ENCODE assay signal across 17 cellular contexts in genomic region chr1:235861857-235862256, GRCh38. TPM values are rescaled to one million over a fixed set of nuclear protein-coding genes. Genes with fewer than 3 reads are reported as not detected.
DNase-seq lines count a peak whose midpoint lies in the region; ATAC-seq and TF ChIP-seq lines count a peak whose summit lies in the region.
"Had no signal": no experiment of that assay in that cellular context is flagged by ENCODE, and none has a peak within 500 bp of the region (broad histone marks: within the 10 kb centered on the region; RNA-seq: fewer than 3 reads in every experiment).

No MANE protein-coding gene starts in this region.

- H3K27me3 Mint-ChIP-seq in activated CD4-positive, alpha-beta memory T cell treated with anti-CD3 and anti-CD28 coated beads for 36 hours = no peaks in the 10 kb centered on the region
- H3K27me3 Mint-ChIP-seq in activated CD4-positive, alpha-beta memory T cell treated with anti-CD3 and anti-CD28 coated beads, Interleukin-2, amount 10 ng/mL, durations not matched to agents 7 days and 5 days = no peaks in the 10 kb centered on the region
- H3K27me3 Mint-ChIP-seq in CD8-positive, alpha-beta memory T cell = peaks cover 0 to 2% of the 10 kb centered on the region in 2 donors
- no peaks in the 10 kb centered on the region for H3K27me3 Mint-ChIP-seq in activated naive CD8-positive, alpha-beta T cell
- no peaks in the 10 kb centered on the region for H3K27me3 Mint-ChIP-seq in natural killer cell (ENCODE audit: low read depth in 2 of 2)
- H3K27me3 Mint-ChIP-seq: CD4-positive, alpha-beta T cell had no signal

- H3K27me3 ChIP-seq in CD8-positive, alpha-beta memory T cell (ENCODE audit: insufficient read depth, low read length, poor library complexity, severe bottlenecking) = no peaks in the 10 kb centered on the region
- H3K27me3 ChIP-seq in MM.1S (replicated peaks; ENCODE audit: insufficient read depth, low read length) = no peaks in the 10 kb centered on the region

- peaks cover 48% of the 10 kb centered on the region for H3K4me1 ChIP-seq in CD8-positive, alpha-beta memory T cell (ENCODE audit: insufficient read depth, low read length)
- H3K4me1 ChIP-seq in MM.1S (ENCODE audit: low read length) = no peaks in the 10 kb centered on the region

- no peaks in the 10 kb centered on the region for H4K20me1 ChIP-seq in MM.1S (ENCODE audit: insufficient read depth, low read length)

- intact Hi-C loops in activated CD4-positive, alpha-beta memory T cell treated with anti-CD3 and anti-CD28 coated beads for 36 hours (cut with micrococcal nuclease) = no loop called here
- intact Hi-C loops in natural killer cell (cut with micrococcal nuclease) = loop anchor here (10.0 kb wide), 2 partner anchors 357 to 933 kb away; partner anchors contain the start of genes B3GALNT2 and MTR

- no peaks in the 10 kb centered on the region for H3K36me3 ChIP-seq in CD8-positive, alpha-beta memory T cell (ENCODE audit: insufficient read depth, low read length)
- no peaks in the 10 kb centered on the region for H3K36me3 ChIP-seq in MM.1S (replicated peaks; ENCODE audit: insufficient read depth, low read length)

- H3K4me3 Mint-ChIP-seq in activated CD4-positive, alpha-beta memory T cell treated with anti-CD3 and anti-CD28 coated beads for 36 hours = no peak overlapping the region
- H3K4me3 Mint-ChIP-seq in activated CD4-positive, alpha-beta memory T cell treated with anti-CD3 and anti-CD28 coated beads, Interleukin-2, amount 10 ng/mL, durations not matched to agents 7 days and 5 days = no peak overlapping the region
- H3K4me3 Mint-ChIP-seq in CD8-positive, alpha-beta memory T cell = peak overlapping the region in 6 of 7 donors; percentile 3 to 98 (median 88)
- H3K4me3 Mint-ChIP-seq in activated naive CD8-positive, alpha-beta T cell = peak overlapping the region; percentile 12
- no peak overlapping the region for H3K4me3 Mint-ChIP-seq in natural killer cell
- H3K4me3 Mint-ChIP-seq: CD4-positive, alpha-beta T cell had no signal

- H3K79me2 ChIP-seq in MM.1S (ENCODE audit: low read length) = peaks cover 17% of the 10 kb centered on the region

- ATAC-seq in natural killer cell (no peak), GM19397 (IDR thresholded peaks at IDR 0.05; ENCODE audit: unreplicated experiment) (no peak)
- ATAC-seq: A549, PC-3, Right ventricle myocardium inferior had no signal

- H3K4me2 ChIP-seq in MM.1S (ENCODE audit: low read depth, low read length) = no peak overlapping the region
- H3K4me2 ChIP-seq: A549 had no signal

- H3K9me2 ChIP-seq in MM.1S (replicated peaks; ENCODE audit: insufficient read depth, low read length) = no peaks in the 10 kb centered on the region

- TF ChIP-seq CTCF in natural killer cell (IDR thresholded peaks at IDR 0.05) (no peak), MM.1S (IDR thresholded peaks at IDR 0.05; ENCODE audit: low read length) (no peak)

- DNase-seq in activated CD4-positive, alpha-beta memory T cell treated with anti-CD3 and anti-CD28 coated beads for 36 hours = no peak
- no peak for DNase-seq in activated CD4-positive, alpha-beta memory T cell treated with anti-CD3 and anti-CD28 coated beads, Interleukin-2, amount 10 ng/mL, durations not matched to agents 7 days and 5 days
- no peak for DNase-seq in CD8-positive, alpha-beta memory T cell
- DNase-seq in natural killer cell (no peak), hypothalamus (lab: John Stamatoyannopoulos, UW) (no peak), MM.1S (no peak)
- DNase-seq: CD4-positive, alpha-beta T cell; DND-41; GDM1; GM23248; NCI-H1105; NCI-H1694 treated with DMSO at 0.1 percent for 48 hours; PC-3 had no signal

- peaks cover 51% of the 10 kb centered on the region for H3K4me1 Mint-ChIP-seq in activated CD4-positive, alpha-beta memory T cell treated with anti-CD3 and anti-CD28 coated beads for 36 hours (ENCODE audit: low read depth)
- peaks cover 47% of the 10 kb centered on the region for H3K4me1 Mint-ChIP-seq in activated CD4-positive, alpha-beta memory T cell treated with anti-CD3 and anti-CD28 coated beads, Interleukin-2, amount 10 ng/mL, durations not matched to agents 7 days and 5 days
- peaks cover 0 to 49% (median 44%) of the 10 kb centered on the region in 3 donors for H3K4me1 Mint-ChIP-seq in CD8-positive, alpha-beta memory T cell
- peaks cover 52% of the 10 kb centered on the region for H3K4me1 Mint-ChIP-seq in activated naive CD8-positive, alpha-beta T cell (ENCODE audit: low read depth)
- H3K4me1 Mint-ChIP-seq in natural killer cell = peaks cover 41 to 48% of the 10 kb centered on the region in 2 donors

- CTCF ChIA-PET in activated CD4-positive, alpha-beta memory T cell treated with anti-CD3 and anti-CD28 coated beads for 36 hours (lab: Charles Lee) = interaction anchor here (2.4 kb wide), 1 partner anchor 110 kb away, joined by 15 read pairs; no protein-coding TSS in a partner anchor
- CTCF ChIA-PET in activated CD4-positive, alpha-beta memory T cell treated with anti-CD3 and anti-CD28 coated beads, Interleukin-2, amount 10 ng/mL, durations not matched to agents 7 days and 5 days (lab: Charles Lee) = interaction anchor here (2.6 kb wide), 1 partner anchor 110 kb away, joined by 10 read pairs; no protein-coding TSS in a partner anchor
- CTCF ChIA-PET in CD8-positive, alpha-beta memory T cell (lab: Charles Lee) = interaction anchor here (3.0 kb wide), 1 partner anchor 110 kb away, joined by 14 read pairs; no protein-coding TSS in a partner anchor

- H3K36me3 Mint-ChIP-seq in activated CD4-positive, alpha-beta memory T cell treated with anti-CD3 and anti-CD28 coated beads for 36 hours = no peaks in the 10 kb centered on the region
- H3K36me3 Mint-ChIP-seq in activated CD4-positive, alpha-beta memory T cell treated with anti-CD3 and anti-CD28 coated beads, Interleukin-2, amount 10 ng/mL, durations not matched to agents 7 days and 5 days (ENCODE audit: low read depth) = peaks cover 26% of the 10 kb centered on the region
- peaks cover 0 to 25% (median 2%) of the 10 kb centered on the region in 3 donors for H3K36me3 Mint-ChIP-seq in CD8-positive, alpha-beta memory T cell
- H3K36me3 Mint-ChIP-seq in activated naive CD8-positive, alpha-beta T cell = peaks cover 8% of the 10 kb centered on the region
- H3K36me3 Mint-ChIP-seq in natural killer cell = no peaks in the 10 kb centered on the region

- no peak overlapping the region for H3K27ac ChIP-seq in CD8-positive, alpha-beta memory T cell (ENCODE audit: low read depth, low read length)
- H3K27ac ChIP-seq in MM.1S (ENCODE audit: low read length) = no peak overlapping the region
- H3K27ac ChIP-seq: A549, GM23248 had no signal

- no peak overlapping the region for H3K9ac ChIP-seq in MM.1S (ENCODE audit: low read length)
- H3K9ac ChIP-seq: GM23248 had no signal

- no peak overlapping the region for H3K4me3 ChIP-seq in CD8-positive, alpha-beta memory T cell (ENCODE audit: low read length)
- H3K4me3 ChIP-seq in MM.1S (ENCODE audit: low read length) = no peak overlapping the region
- H3K4me3 ChIP-seq: A549, GM23248 had no signal

- H3F3A ChIP-seq in MM.1S (ENCODE audit: insufficient read depth, low read length) = peaks cover 12% of the 10 kb centered on the region; the same call in 1 of the 2 replicates

- no peaks in the 10 kb centered on the region for H3K9me3 ChIP-seq in CD8-positive, alpha-beta memory T cell (ENCODE audit: low read length)
- H3K9me3 ChIP-seq in MM.1S (replicated peaks; ENCODE audit: insufficient read depth, low read length) = no peaks in the 10 kb centered on the region
- H3K9me3 ChIP-seq: A549 had no signal

- no peak overlapping the region for H2AFZ ChIP-seq in MM.1S (ENCODE audit: low read length)
- H2AFZ ChIP-seq: GM23248 had no signal

- H3K9me3 Mint-ChIP-seq in activated CD4-positive, alpha-beta memory T cell treated with anti-CD3 and anti-CD28 coated beads for 36 hours = no peaks in the 10 kb centered on the region
- no peaks in the 10 kb centered on the region for H3K9me3 Mint-ChIP-seq in activated CD4-positive, alpha-beta memory T cell treated with anti-CD3 and anti-CD28 coated beads, Interleukin-2, amount 10 ng/mL, durations not matched to agents 7 days and 5 days
- H3K9me3 Mint-ChIP-seq in CD8-positive, alpha-beta memory T cell = no peaks in the 10 kb centered on the region
- peaks cover 4% of the 10 kb centered on the region for H3K9me3 Mint-ChIP-seq in activated naive CD8-positive, alpha-beta T cell (ENCODE audit: low read depth)
- H3K9me3 Mint-ChIP-seq in natural killer cell = no peaks in the 10 kb centered on the region
- H3K9me3 Mint-ChIP-seq: CD4-positive, alpha-beta T cell had no signal

- peak overlapping the region; percentile 35 for H3K27ac Mint-ChIP-seq in activated CD4-positive, alpha-beta memory T cell treated with anti-CD3 and anti-CD28 coated beads for 36 hours
- no peak overlapping the region for H3K27ac Mint-ChIP-seq in activated CD4-positive, alpha-beta memory T cell treated with anti-CD3 and anti-CD28 coated beads, Interleukin-2, amount 10 ng/mL, durations not matched to agents 7 days and 5 days
- peak overlapping the region; percentile 64 to 98 (median 91) for H3K27ac Mint-ChIP-seq in CD8-positive, alpha-beta memory T cell
- H3K27ac Mint-ChIP-seq in activated naive CD8-positive, alpha-beta T cell = peak overlapping the region; percentile 62
- H3K27ac Mint-ChIP-seq in natural killer cell = peak overlapping the region; percentile 99
- H3K27ac Mint-ChIP-seq: CD4-positive, alpha-beta T cell had no signal

- POLR2A ChIA-PET in activated CD4-positive, alpha-beta memory T cell treated with anti-CD3 and anti-CD28 coated beads for 36 hours (lab: Charles Lee) = no interaction called here
- POLR2A ChIA-PET in activated CD4-positive, alpha-beta memory T cell treated with anti-CD3 and anti-CD28 coated beads, Interleukin-2, amount 10 ng/mL, durations not matched to agents 7 days and 5 days (lab: Charles Lee) = no interaction called here
- POLR2A ChIA-PET in CD8-positive, alpha-beta memory T cell (lab: Charles Lee) = interaction anchor here (0.6 kb wide), 1 partner anchor 357 kb away, joined by 7 read pairs; no protein-coding TSS in a partner anchor

RNA-seq across cellular contexts. Expression of gene LYST, which starts 4.8 kb away (rescaled TPM):
- total RNA-seq in activated CD4-positive, alpha-beta memory T cell treated with anti-CD3 and anti-CD28 coated beads for 36 hours = 10 to 100 TPM; 26.5 to 28.0 TPM
- total RNA-seq in activated CD4-positive, alpha-beta memory T cell treated with anti-CD3 and anti-CD28 coated beads, Interleukin-2, amount 10 ng/mL, durations not matched to agents 7 days and 5 days = 10 to 100 TPM; 34.4 to 36.0 TPM
- total RNA-seq in CD8-positive, alpha-beta memory T cell = 10 to 100 TPM; 76.9 to 79.9 TPM
- polyA plus RNA-seq in CD8-positive, alpha-beta memory T cell = 24.1 TPM
- 100 to 1,000 TPM in 1 of 3 donors, 10 to 100 TPM in 2; 89.9 to 115 (median 93.6) TPM for total RNA-seq in natural killer cell

Comparison
In these comparisons a context has a peak if more than half of its experiments do, and no peak if none do; other contexts are left out.
1. H3K4me3 Mint-ChIP-seq: peak in CD8-positive, alpha-beta memory T cell (6 of 7) and activated naive CD8-positive, alpha-beta T cell (single experiment); none in activated CD4-positive, alpha-beta memory T cell treated with anti-CD3 and anti-CD28 coated beads for 36 hours (single experiment), activated CD4-positive, alpha-beta memory T cell treated with anti-CD3 and anti-CD28 coated beads, Interleukin-2, amount 10 ng/mL, durations not matched to agents 7 days and 5 days (single experiment) and natural killer cell (single experiment).